11 cellular contexts compared by ENCODE assay signal in genomic region chr14:75254381-75254821, GRCh38. TPM values are rescaled to one million over a fixed set of nuclear protein-coding genes. Genes with fewer than 3 reads are reported as not detected.
DNase-seq lines count a peak whose midpoint lies in the region; ATAC-seq, FAIRE-seq and TF ChIP-seq lines count a peak whose summit lies in the region.
"Had no signal": no experiment of that assay in that cellular context is flagged by ENCODE, and none has a peak within 500 bp of the region (broad histone marks: within the 10 kb centered on the region; RNA-seq: fewer than 3 reads in every experiment).

No MANE protein-coding gene starts in this region.

- H3K36me3 Mint-ChIP-seq in GM23338 (ENCODE audit: low read depth) (no peaks in the 10 kb centered on the region), astrocyte (ENCODE audit: low read depth, unreplicated experiment) (no peaks in the 10 kb centered on the region)
- H3K36me3 Mint-ChIP-seq: activated naive CD8-positive, alpha-beta T cell had no signal

- intact Hi-C loops in kidney (cut with DNase I): no loop called here
- intact Hi-C loops in sciatic nerve (cut with DNase I): no loop called here

- H3F3A ChIP-seq in GM23338 (replicated peaks; ENCODE audit: low read depth): no peaks in the 10 kb centered on the region

- H4K20me1 ChIP-seq in GM23338 (replicated peaks; ENCODE audit: insufficient read depth) (no peaks in the 10 kb centered on the region), astrocyte (ENCODE audit: insufficient read depth, low read length) (no peaks in the 10 kb centered on the region)

- H3K4me1 ChIP-seq in GM23338 (ENCODE audit: insufficient read depth): peaks cover 11% of the 10 kb centered on the region
- H3K4me1 ChIP-seq in astrocyte (ENCODE audit: insufficient read depth, low read length): peaks cover 15% of the 10 kb centered on the region
- peaks cover 20 to 31% of the 10 kb centered on the region in 2 donors for H3K4me1 ChIP-seq in kidney (ENCODE audit: control insufficient read depth in 1 of 2, insufficient read depth in 1 of 2, low read depth in 1 of 2, low read length in 2 of 2)

- H3K4me3 ChIP-seq in GM23338 (no peak overlapping the region), astrocyte (ENCODE audit: insufficient read depth, low read depth, low read length) (no peak overlapping the region), kidney (ENCODE audit: low read length in 2 of 2) (peak overlapping the region in 1 of 2 donors; percentile 39)

- TF ChIP-seq CTCF in GM23338 (conservative IDR thresholded peaks at IDR 0.05; ENCODE audit: low read depth in 2 of 2) (no peak), astrocyte (IDR thresholded peaks at IDR 0.05; ENCODE audit: insufficient read depth, low read depth, low read length) (no peak), kidney (IDR thresholded peaks at IDR 0.05; ENCODE audit: borderline replicate concordance, extremely low read depth, insufficient read depth) (no peak), GM10248 (IDR thresholded peaks at IDR 0.05; ENCODE audit: control extremely low read depth, extremely low read depth, low read depth, missing control alignments) (no peak)

- H3K27me3 ChIP-seq in GM23338 (ENCODE audit: insufficient read depth): no peaks in the 10 kb centered on the region
- H3K27me3 ChIP-seq in astrocyte (ENCODE audit: insufficient read depth, low read length): no peaks in the 10 kb centered on the region

- FAIRE-seq in astrocyte (lab: Jason Lieb, UNC): no peak
- no peak for FAIRE-seq in kidney (lab: Jason Lieb, UNC)

- no peaks in the 10 kb centered on the region for H3K9me3 ChIP-seq in astrocyte (ENCODE audit: insufficient read depth, low read depth, low read length)
- H3K9me3 ChIP-seq in kidney (ENCODE audit: control insufficient read depth in 1 of 2, low read length in 2 of 2): no peaks in the 10 kb centered on the region

- POLR2A ChIA-PET in GM10248 (lab: Yijun Ruan, JAX): interaction anchor here (1.3 kb wide), 1 partner anchor 24 kb away, joined by 4 read pairs; the partner anchor contains the start of gene FOS

- H3K4me2 ChIP-seq in GM23338: no peak overlapping the region
- H3K4me2 ChIP-seq in astrocyte (ENCODE audit: low read length): no peak overlapping the region

- H3K27ac Mint-ChIP-seq in GM23338 (no peak overlapping the region), astrocyte (ENCODE audit: unreplicated experiment) (peak overlapping the region; percentile 10)
- H3K27ac Mint-ChIP-seq: activated naive CD8-positive, alpha-beta T cell had no signal

- H3K27me3 Mint-ChIP-seq in GM23338 (ENCODE audit: insufficient read depth, low read depth, poor library complexity): peaks cover 15% of the 10 kb centered on the region
- H3K27me3 Mint-ChIP-seq in astrocyte (ENCODE audit: low read depth, unreplicated experiment): no peaks in the 10 kb centered on the region
- H3K27me3 Mint-ChIP-seq: activated naive CD8-positive, alpha-beta T cell had no signal

- H3K4me1 Mint-ChIP-seq in GM23338 (peaks cover 27% of the 10 kb centered on the region), astrocyte (ENCODE audit: low read depth, unreplicated experiment) (peaks cover 12% of the 10 kb centered on the region)

- no peaks in the 10 kb centered on the region for H3K9me3 Mint-ChIP-seq in GM23338
- no peaks in the 10 kb centered on the region for H3K9me3 Mint-ChIP-seq in astrocyte (ENCODE audit: unreplicated experiment)

- no peaks in the 10 kb centered on the region for H3K9me2 ChIP-seq in GM23338 (ENCODE audit: insufficient read depth)

- H3K79me2 ChIP-seq in GM23338 (replicated peaks; ENCODE audit: insufficient read depth): no peaks in the 10 kb centered on the region
- H3K79me2 ChIP-seq in astrocyte (ENCODE audit: insufficient read depth, low read length): no peaks in the 10 kb centered on the region

- DNase-seq in GM23338 (ENCODE audit: low spot score) (no peak), astrocyte (ENCODE audit: low read depth) (no peak), kidney (peak; percentile 93), sciatic nerve (ENCODE audit: low spot score) (peak; percentile 53), hippocampal formation (lab: John Stamatoyannopoulos, UW) (no peak), GM10248 (ENCODE audit: extremely low spot score) (no peak)
- DNase-seq: activated CD4-positive, CD25-positive, alpha-beta regulatory T cell; stimulated activated CD4-positive, alpha-beta T cell treated with anti-CD3 and anti-CD28 coated beads, Interleukin-4, amount 100 ng/mL, for 1 hour had no signal

- H3K36me3 ChIP-seq in GM23338 (ENCODE audit: insufficient read depth): no peaks in the 10 kb centered on the region
- H3K36me3 ChIP-seq in astrocyte (ENCODE audit: insufficient read depth, low read length): no peaks in the 10 kb centered on the region
- no peaks in the 10 kb centered on the region for H3K36me3 ChIP-seq in kidney (ENCODE audit: control insufficient read depth in 1 of 2, insufficient read depth in 2 of 2, low read length in 2 of 2)

- H3K4me3 Mint-ChIP-seq in GM23338 (no peak overlapping the region), astrocyte (ENCODE audit: unreplicated experiment) (no peak overlapping the region)
- H3K4me3 Mint-ChIP-seq: activated naive CD8-positive, alpha-beta T cell had no signal

- H3K27ac ChIP-seq in GM23338 (ENCODE audit: low read depth) (no peak overlapping the region), astrocyte (ENCODE audit: low read depth, low read length) (no peak overlapping the region), kidney (ENCODE audit: low read depth in 2 of 2, low read length in 2 of 2) (peak overlapping the region; percentile 77 to 90)

- ATAC-seq in GM23338 (no peak), sciatic nerve (peak; percentile 1), GM21515 (IDR thresholded peaks at IDR 0.05; ENCODE audit: unreplicated experiment) (no peak), HG02623 (IDR thresholded peaks at IDR 0.05; ENCODE audit: unreplicated experiment) (no peak)

- H3K9ac ChIP-seq in astrocyte (ENCODE audit: low read length) (no peak overlapping the region), kidney (ENCODE audit: low read length in 2 of 2) (peak overlapping the region in 1 of 2 donors; percentile 49)

- CTCF ChIA-PET in GM10248 (lab: Yijun Ruan, JAX): no interaction called here

- peak overlapping the region; percentile 39 for H2AFZ ChIP-seq in GM23338
- H2AFZ ChIP-seq in astrocyte (ENCODE audit: low read depth, low read length): no peak overlapping the region

TF ChIP-seq in GM23338, 12 proteins besides CTCF, POLR2A, EP300 and RAD21:
- TF ChIP-seq EZH2phosphoT487 (IDR thresholded peaks at IDR 0.05; ENCODE audit: unreplicated experiment) (no peak), NANOG (IDR thresholded peaks at IDR 0.05; ENCODE audit: borderline replicate concordance) (no peak)
TF ChIP-seq in GM23338: peak in this region for 0.

RNA-seq across cellular contexts. Expression of gene FOS, which starts 24.2 kb away (rescaled TPM):
- 39.7 and 47.3 TPM in 2 replicates for total RNA-seq in GM23338 (2014; rRNA removed; shearing (Covaris generic))
- polyA plus RNA-seq in GM23338 (2016; fragmentation: Nextera tagmentation; extraction: Ambion mirVana) (48.6 and 54.8 TPM in 2 replicates), kidney (ENCODE audit: insufficient read depth, low read depth, low replicate concordance) (193 TPM)
- total RNA-seq in astrocyte (33.9 and 57.7 TPM in 2 replicates), kidney (116 TPM), sciatic nerve (209 TPM)

Comparison
In these comparisons a context has a peak if more than half of its experiments do, and no peak if none do; other contexts are left out.
1. DNase-seq: peak in kidney (single experiment) and sciatic nerve (single experiment); none in GM23338 (single experiment), astrocyte (single experiment), hippocampal formation (0 of 2) and GM10248 (single experiment).
2. H3K27ac ChIP-seq: peak in kidney (2 of 2); none in GM23338 (single experiment) and astrocyte (single experiment).